Comparison of ENCODE assay signal across 1 cellular context in the genomic region with DNA sequence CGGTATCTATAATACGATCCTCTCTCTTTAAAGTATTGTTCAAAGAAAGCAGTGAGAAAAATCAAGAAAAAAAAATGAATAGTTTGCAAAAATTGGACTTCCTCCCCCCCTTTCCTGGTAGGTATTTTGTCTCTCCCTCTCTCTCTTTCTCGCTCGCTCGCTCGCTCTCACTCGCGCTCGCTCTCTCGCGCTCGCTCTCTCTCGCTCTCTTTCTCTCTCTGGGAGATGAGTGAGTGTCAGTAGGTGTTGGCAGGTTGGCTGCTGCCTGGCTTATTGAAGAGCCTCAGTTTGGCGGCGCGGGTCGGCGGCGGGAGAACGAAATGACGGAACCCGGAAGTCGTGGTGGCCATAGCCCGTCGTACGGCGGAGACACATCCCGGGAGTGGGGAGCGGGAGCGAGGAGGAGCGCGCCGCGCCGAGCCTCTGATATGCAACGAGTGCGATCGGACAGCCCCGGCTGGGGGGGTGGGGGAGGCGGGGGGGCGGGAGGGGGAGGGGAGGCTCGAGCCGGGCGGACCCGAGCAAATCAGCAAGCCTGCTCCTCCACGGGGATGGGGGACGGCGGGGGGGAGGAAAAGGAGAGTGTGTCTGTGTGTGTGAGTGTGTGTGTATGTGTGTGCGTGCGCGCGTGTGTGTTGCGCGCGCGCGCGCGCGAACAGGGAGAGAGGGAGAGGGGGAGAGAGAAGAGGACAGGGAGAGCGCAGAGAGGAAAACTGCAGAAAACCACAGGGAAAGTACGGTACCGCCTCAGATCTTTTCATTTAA.
A peak's percentile ranks its signal among the peaks of the same experiment; 100 is the strongest.
TF ChIP-seq lines count a peak whose summit lies in the region.

A gene (minus strand): TSS at position 441 of the 765 bp plus-strand sequence. CDS start 1,083 bp downstream, outside the sequence.

TF ChIP-seq in HCT116, 20 proteins besides CTCF, POLR2A, EP300 and RAD21 (continued from another document):
- TF ChIP-seq, protein P1, sequence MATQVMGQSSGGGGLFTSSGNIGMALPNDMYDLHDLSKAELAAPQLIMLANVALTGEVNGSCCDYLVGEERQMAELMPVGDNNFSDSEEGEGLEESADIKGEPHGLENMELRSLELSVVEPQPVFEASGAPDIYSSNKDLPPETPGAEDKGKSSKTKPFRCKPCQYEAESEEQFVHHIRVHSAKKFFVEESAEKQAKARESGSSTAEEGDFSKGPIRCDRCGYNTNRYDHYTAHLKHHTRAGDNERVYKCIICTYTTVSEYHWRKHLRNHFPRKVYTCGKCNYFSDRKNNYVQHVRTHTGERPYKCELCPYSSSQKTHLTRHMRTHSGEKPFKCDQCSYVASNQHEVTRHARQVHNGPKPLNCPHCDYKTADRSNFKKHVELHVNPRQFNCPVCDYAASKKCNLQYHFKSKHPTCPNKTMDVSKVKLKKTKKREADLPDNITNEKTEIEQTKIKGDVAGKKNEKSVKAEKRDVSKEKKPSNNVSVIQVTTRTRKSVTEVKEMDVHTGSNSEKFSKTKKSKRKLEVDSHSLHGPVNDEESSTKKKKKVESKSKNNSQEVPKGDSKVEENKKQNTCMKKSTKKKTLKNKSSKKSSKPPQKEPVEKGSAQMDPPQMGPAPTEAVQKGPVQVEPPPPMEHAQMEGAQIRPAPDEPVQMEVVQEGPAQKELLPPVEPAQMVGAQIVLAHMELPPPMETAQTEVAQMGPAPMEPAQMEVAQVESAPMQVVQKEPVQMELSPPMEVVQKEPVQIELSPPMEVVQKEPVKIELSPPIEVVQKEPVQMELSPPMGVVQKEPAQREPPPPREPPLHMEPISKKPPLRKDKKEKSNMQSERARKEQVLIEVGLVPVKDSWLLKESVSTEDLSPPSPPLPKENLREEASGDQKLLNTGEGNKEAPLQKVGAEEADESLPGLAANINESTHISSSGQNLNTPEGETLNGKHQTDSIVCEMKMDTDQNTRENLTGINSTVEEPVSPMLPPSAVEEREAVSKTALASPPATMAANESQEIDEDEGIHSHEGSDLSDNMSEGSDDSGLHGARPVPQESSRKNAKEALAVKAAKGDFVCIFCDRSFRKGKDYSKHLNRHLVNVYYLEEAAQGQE (IDR thresholded peaks at IDR 0.05; ENCODE audit: low read depth), result no peak
- TF ChIP-seq, protein P2, sequence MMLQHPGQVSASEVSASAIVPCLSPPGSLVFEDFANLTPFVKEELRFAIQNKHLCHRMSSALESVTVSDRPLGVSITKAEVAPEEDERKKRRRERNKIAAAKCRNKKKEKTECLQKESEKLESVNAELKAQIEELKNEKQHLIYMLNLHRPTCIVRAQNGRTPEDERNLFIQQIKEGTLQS (IDR thresholded peaks at IDR 0.05), result no peak
- peak; percentile 78 for TF ChIP-seq ELF1 (IDR thresholded peaks at IDR 0.05; ENCODE audit: borderline replicate concordance, low read depth)
- no peak for TF ChIP-seq EZH2phosphoT487 (IDR thresholded peaks at IDR 0.05; ENCODE audit: borderline replicate concordance)
- TF ChIP-seq SRF (IDR thresholded peaks at IDR 0.05; ENCODE audit: low read depth), result no peak
- no peak for TF ChIP-seq SP1 (IDR thresholded peaks at IDR 0.05; ENCODE audit: low read depth)
- peak; percentile 23; the same call in 1 of the 2 replicates for TF ChIP-seq POLR2AphosphoS5 (IDR thresholded peaks at IDR 0.05; ENCODE audit: low read depth, low read length)
- no peak for TF ChIP-seq CBX3 (IDR thresholded peaks at IDR 0.05; ENCODE audit: low read depth)
- TF ChIP-seq TCF7L2 (IDR thresholded peaks at IDR 0.05; ENCODE audit: borderline replicate concordance, extremely low read depth, insufficient read depth, insufficient read length), result peak; percentile 49
- TF ChIP-seq ZFX (IDR thresholded peaks at IDR 0.05), result no peak
- no peak for TF ChIP-seq EZH2 (IDR thresholded peaks at IDR 0.05)
- TF ChIP-seq ZNF274 (IDR thresholded peaks at IDR 0.05; ENCODE audit: low read depth, low read length), result no peak
- no peak for TF ChIP-seq EGR1 (IDR thresholded peaks at IDR 0.05; ENCODE audit: low read depth)
TF ChIP-seq in HCT116: peak in this region for 5.
